Comparison of ENCODE assay signal across 1 cellular context in genomic region chr3:141115752-141116541, GRCh38.
TF ChIP-seq lines count a peak whose summit lies in the region.

No MANE protein-coding gene starts in this region.

TF ChIP-seq in WTC11, 78 proteins besides CTCF, POLR2A, EP300 and RAD21 (continued from another document):
- TF ChIP-seq E2F5 (CRISPR knock-in tag; IDR thresholded peaks at IDR 0.05), result no peak
- no peak for TF ChIP-seq ZBTB21 (CRISPR knock-in tag; IDR thresholded peaks at IDR 0.05; ENCODE audit: borderline replicate concordance)
- no peak for TF ChIP-seq ZNF138 (CRISPR knock-in tag; conservative IDR thresholded peaks at IDR 0.05)
- no peak for TF ChIP-seq ZSCAN18 (CRISPR knock-in tag; IDR thresholded peaks at IDR 0.05)
- no peak for TF ChIP-seq ATF6 (CRISPR knock-in tag; IDR thresholded peaks at IDR 0.05)
